1 cellular context compared by ENCODE assay signal in genomic region chr7:137546009-137546408, GRCh38.
TF ChIP-seq lines count a peak whose summit lies in the region.

No MANE protein-coding gene starts in this region.

TF ChIP-seq in WTC11, 78 proteins besides CTCF, POLR2A, EP300 and RAD21 (continued from another document):
- TF ChIP-seq, protein P1, sequence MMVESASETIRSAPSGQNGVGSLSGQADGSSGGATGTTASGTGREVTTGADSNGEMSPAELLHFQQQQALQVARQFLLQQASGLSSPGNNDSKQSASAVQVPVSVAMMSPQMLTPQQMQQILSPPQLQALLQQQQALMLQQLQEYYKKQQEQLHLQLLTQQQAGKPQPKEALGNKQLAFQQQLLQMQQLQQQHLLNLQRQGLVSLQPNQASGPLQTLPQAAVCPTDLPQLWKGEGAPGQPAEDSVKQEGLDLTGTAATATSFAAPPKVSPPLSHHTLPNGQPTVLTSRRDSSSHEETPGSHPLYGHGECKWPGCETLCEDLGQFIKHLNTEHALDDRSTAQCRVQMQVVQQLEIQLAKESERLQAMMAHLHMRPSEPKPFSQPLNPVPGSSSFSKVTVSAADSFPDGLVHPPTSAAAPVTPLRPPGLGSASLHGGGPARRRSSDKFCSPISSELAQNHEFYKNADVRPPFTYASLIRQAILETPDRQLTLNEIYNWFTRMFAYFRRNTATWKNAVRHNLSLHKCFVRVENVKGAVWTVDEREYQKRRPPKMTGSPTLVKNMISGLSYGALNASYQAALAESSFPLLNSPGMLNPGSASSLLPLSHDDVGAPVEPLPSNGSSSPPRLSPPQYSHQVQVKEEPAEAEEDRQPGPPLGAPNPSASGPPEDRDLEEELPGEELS (CRISPR knock-in tag; IDR thresholded peaks at IDR 0.05): no peak
- TF ChIP-seq RORB (CRISPR knock-in tag; IDR thresholded peaks at IDR 0.05) (no peak), ATF1 (CRISPR knock-in tag; IDR thresholded peaks at IDR 0.05) (no peak), ATF2 (CRISPR knock-in tag; IDR thresholded peaks at IDR 0.05; ENCODE audit: borderline replicate concordance, low read depth) (no peak), CREM (CRISPR knock-in tag; IDR thresholded peaks at IDR 0.05) (no peak), TP53 (CRISPR knock-in tag; IDR thresholded peaks at IDR 0.05) (no peak), ZNF512 (CRISPR knock-in tag; IDR thresholded peaks at IDR 0.05; ENCODE audit: borderline replicate concordance) (no peak), RELA (CRISPR knock-in tag; IDR thresholded peaks at IDR 0.05; ENCODE audit: borderline replicate concordance) (no peak), ESRRA (CRISPR knock-in tag; IDR thresholded peaks at IDR 0.05; ENCODE audit: borderline replicate concordance) (no peak), FOXJ3 (CRISPR knock-in tag; IDR thresholded peaks at IDR 0.05; ENCODE audit: borderline replicate concordance) (no peak), ATF6 (CRISPR knock-in tag; IDR thresholded peaks at IDR 0.05) (no peak)
- TF ChIP-seq, protein P2, sequence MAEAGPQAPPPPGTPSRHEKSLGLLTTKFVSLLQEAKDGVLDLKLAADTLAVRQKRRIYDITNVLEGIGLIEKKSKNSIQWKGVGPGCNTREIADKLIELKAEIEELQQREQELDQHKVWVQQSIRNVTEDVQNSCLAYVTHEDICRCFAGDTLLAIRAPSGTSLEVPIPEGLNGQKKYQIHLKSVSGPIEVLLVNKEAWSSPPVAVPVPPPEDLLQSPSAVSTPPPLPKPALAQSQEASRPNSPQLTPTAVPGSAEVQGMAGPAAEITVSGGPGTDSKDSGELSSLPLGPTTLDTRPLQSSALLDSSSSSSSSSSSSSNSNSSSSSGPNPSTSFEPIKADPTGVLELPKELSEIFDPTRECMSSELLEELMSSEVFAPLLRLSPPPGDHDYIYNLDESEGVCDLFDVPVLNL (CRISPR knock-in tag; IDR thresholded peaks at IDR 0.05; ENCODE audit: borderline replicate concordance, low read depth): no peak
